In the genomic region with DNA sequence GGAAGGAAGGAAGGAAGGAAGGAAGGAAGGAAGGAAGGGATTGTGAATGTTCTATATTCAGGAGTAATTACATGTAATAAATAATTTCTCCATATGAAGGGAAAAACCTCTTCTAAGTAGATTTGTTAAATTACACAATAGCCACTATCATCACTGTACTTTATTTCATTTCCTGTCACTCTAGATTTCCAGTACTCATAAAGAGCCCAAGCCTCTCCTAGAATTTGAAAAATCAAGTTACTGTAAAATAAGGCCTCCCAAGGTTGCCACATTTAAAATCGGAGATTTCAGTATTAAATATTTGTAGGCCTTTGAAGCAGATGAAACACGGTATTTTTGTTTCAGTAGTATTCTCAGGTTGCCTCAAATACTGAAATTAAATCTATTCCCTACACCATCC, we compare ENCODE assay signal across 8 cellular contexts.
"Had no signal": no experiment of that assay in that cellular context is flagged by ENCODE, and none has a peak within 500 bp of the region (broad histone marks: within the 10 kb centered on the region; RNA-seq: fewer than 3 reads in every experiment).

No MANE protein-coding gene starts in this region.

- H3K4me3 Mint-ChIP-seq: IgD-negative memory B cell had no signal

- ATAC-seq: HepG2, K562 had no signal

- DNase-seq: IMR-90, KBM-7, KG1 had no signal

- H3K9ac ChIP-seq: KMS-11 had no signal

- H3K27ac ChIP-seq: HL-60, KMS-11 had no signal

- H3K27ac Mint-ChIP-seq: IgD-negative memory B cell had no signal

- H3K4me1 Mint-ChIP-seq: IgD-negative memory B cell had no signal

- H3K36me3 Mint-ChIP-seq: IgD-negative memory B cell had no signal

- H3K27me3 Mint-ChIP-seq: IgD-negative memory B cell had no signal

- H3K4me3 ChIP-seq: K562 had no signal

- H3K4me2 ChIP-seq: KMS-11 had no signal
